11 cellular contexts compared by ENCODE assay signal in genomic region chr22:24289138-24289537, GRCh38. TPM values are rescaled to one million over a fixed set of nuclear protein-coding genes. Genes with fewer than 3 reads are reported as not detected.
DNase-seq lines count a peak whose midpoint lies in the region; ATAC-seq, FAIRE-seq and TF ChIP-seq lines count a peak whose summit lies in the region.
"Had no signal": no experiment of that assay in that cellular context is flagged by ENCODE, and none has a peak within 500 bp of the region (broad histone marks: within the 10 kb centered on the region; RNA-seq: fewer than 3 reads in every experiment).

No MANE protein-coding gene starts in this region.

- H3K27ac Mint-ChIP-seq in activated CD8-positive, alpha-beta T cell treated with anti-CD3 and anti-CD28 coated beads, Interleukin-2, amount 10 ng/mL, durations not matched to agents 7 days and 5 days, result no peak overlapping the region
- H3K27ac Mint-ChIP-seq: stimulated activated naive B cell treated with anti-CD40 and anti-IgM and Interleukin-4, amounts not matched to agents 10 μg/mL and 1 μg/mL and 100 μg/mL, for 72 hours had no signal

- H3K9me3 Mint-ChIP-seq in activated CD8-positive, alpha-beta T cell treated with anti-CD3 and anti-CD28 coated beads, Interleukin-2, amount 10 ng/mL, durations not matched to agents 7 days and 5 days (ENCODE audit: insufficient read depth), result no peaks in the 10 kb centered on the region
- H3K9me3 Mint-ChIP-seq: stimulated activated naive B cell treated with anti-CD40 and anti-IgM and Interleukin-4, amounts not matched to agents 10 μg/mL and 1 μg/mL and 100 μg/mL, for 72 hours had no signal

- no peak for ATAC-seq in K562
- ATAC-seq in GM18909 (IDR thresholded peaks at IDR 0.05; ENCODE audit: poor library complexity, unreplicated experiment), result no peak
- ATAC-seq in activated CD8-positive, alpha-beta T cell treated with anti-CD3 and anti-CD28 coated beads, Interleukin-2, amount 10 ng/mL, durations not matched to agents 7 days and 5 days, result no peak

- H3K27me3 Mint-ChIP-seq in activated CD8-positive, alpha-beta T cell treated with anti-CD3 and anti-CD28 coated beads, Interleukin-2, amount 10 ng/mL, durations not matched to agents 7 days and 5 days (ENCODE audit: low read depth), result no peaks in the 10 kb centered on the region
- H3K27me3 Mint-ChIP-seq: stimulated activated naive B cell treated with anti-CD40 and anti-IgM and Interleukin-4, amounts not matched to agents 10 μg/mL and 1 μg/mL and 100 μg/mL, for 72 hours had no signal

- H3K36me3 ChIP-seq in K562 (ENCODE audit: control insufficient read depth, insufficient read depth, low read length) (no peaks in the 10 kb centered on the region), stomach (no peaks in the 10 kb centered on the region)

- no peaks in the 10 kb centered on the region for H3K9me1 ChIP-seq in K562 (ENCODE audit: control insufficient read depth, insufficient read depth, low read length)

- no peak for TF ChIP-seq RAD21 in K562 (CRISPR knock-in tag; conservative IDR thresholded peaks at IDR 0.05 in 1 of 2, IDR thresholded peaks at IDR 0.05 in 1 of 2)

- H3K4me1 ChIP-seq in K562 (replicated peaks in 1 of 2; ENCODE audit: control insufficient read depth in 2 of 2, insufficient read depth in 2 of 2, low read length in 2 of 2) (peaks cover 0 to 24% of the 10 kb centered on the region in 2 experiments; a peak in 3 of 5 replicates), stomach (peaks cover 18 to 81% (median 51%) of the 10 kb centered on the region in 4 donors)

- WGBS in K562 (ENCODE audit: insufficient coverage, low coverage, missing lambda C conversion rate), result 31% methylated on average over 4 of the region's 4 CpGs
- 16 to 35% (median 20%) methylated on average over 4 of the region's 4 CpGs for WGBS in stomach, 5 donors

- H3K4me3 ChIP-seq in K562 (no peak overlapping the region), stomach (no peak overlapping the region)

- in situ Hi-C loops in K562 (cut with MboI), result no loop called here

- FAIRE-seq in H54 (lab: Jason Lieb, UNC) (peak; percentile 70), K562 (lab: Jason Lieb, UNC) (no peak)

- H3K79me2 ChIP-seq in K562 (ENCODE audit: control insufficient read depth, insufficient read depth, low read length), result peaks cover 57% of the 10 kb centered on the region

- H3K4me2 ChIP-seq in K562 (ENCODE audit: insufficient read depth, low read length), result no peak overlapping the region

- CTCF ChIA-PET in K562 (lab: Yijun Ruan, JAX; ENCODE audit: low intra/inter-chr PET ratio), result no interaction called here
- CTCF ChIA-PET in activated CD8-positive, alpha-beta T cell treated with anti-CD3 and anti-CD28 coated beads, Interleukin-2, amount 10 ng/mL, durations not matched to agents 7 days and 5 days (lab: Charles Lee), result interaction anchor here (1.2 to 1.9 kb wide), 5 partner anchors 13 to 232 kb away, joined by 3 to 4 read pairs (median 3); no protein-coding TSS in a partner anchor

- TF ChIP-seq CTCF in K562 (IDR thresholded peaks at IDR 0.05 in 2 of 3, conservative IDR thresholded peaks at IDR 0.05 in 1 of 3; ENCODE audit: insufficient read depth in 2 of 3, low read depth in 1 of 3, low read length in 3 of 3) (no peak), stomach (IDR thresholded peaks at IDR 0.05) (no peak)

- H3K4me3 Mint-ChIP-seq in activated CD8-positive, alpha-beta T cell treated with anti-CD3 and anti-CD28 coated beads, Interleukin-2, amount 10 ng/mL, durations not matched to agents 7 days and 5 days, result no peak overlapping the region
- H3K4me3 Mint-ChIP-seq: stimulated activated naive B cell treated with anti-CD40 and anti-IgM and Interleukin-4, amounts not matched to agents 10 μg/mL and 1 μg/mL and 100 μg/mL, for 72 hours had no signal

- no peaks in the 10 kb centered on the region for H3K9me3 ChIP-seq in K562 (replicated peaks; ENCODE audit: control insufficient read depth, insufficient read depth, low read depth, low read length)
- no peaks in the 10 kb centered on the region for H3K9me3 ChIP-seq in stomach

- no peaks in the 10 kb centered on the region for H3K27me3 ChIP-seq in K562 (ENCODE audit: control insufficient read depth in 2 of 2, insufficient read depth in 2 of 2, low read length in 2 of 2)
- no peaks in the 10 kb centered on the region for H3K27me3 ChIP-seq in stomach

- no peak overlapping the region for H3K9ac ChIP-seq in K562 (ENCODE audit: insufficient read depth in 1 of 2, low read depth in 2 of 2, low read length in 2 of 2)

- TF ChIP-seq POLR2A in H54 (IDR thresholded peaks at IDR 0.05; ENCODE audit: low read depth, low read length) (no peak), K562 (conservative IDR thresholded peaks at IDR 0.05) (no peak), stomach (IDR thresholded peaks at IDR 0.05) (no peak)

- intact Hi-C loops in K562 (cut with micrococcal nuclease) (no loop called here), stomach (cut with DNase I; ENCODE audit: low total_unique reads) (no loop called here)

- H2AFZ ChIP-seq in K562 (ENCODE audit: low read depth, low read length), result no peak overlapping the region

- peak; percentile 17 for DNase-seq in H54 (ENCODE audit: insufficient read length, low spot score)
- no peak for DNase-seq in K562 (ENCODE audit: extremely low read depth in 1 of 4, low spot score in 3 of 4)
- DNase-seq in hepatic stellate cell (ENCODE audit: low spot score), result peak; percentile 72
- no peak for DNase-seq in stomach
- DNase-seq in NCI-H510A (lab: John Stamatoyannopoulos, UW), result no peak
- DNase-seq in activated CD8-positive, alpha-beta T cell treated with anti-CD3 and anti-CD28 coated beads, Interleukin-2, amount 10 ng/mL, durations not matched to agents 7 days and 5 days, result no peak
- no peak for DNase-seq in DMS79 treated with DMSO at 0.1 percent for 48 hours (lab: John Stamatoyannopoulos, UW)
- DNase-seq: effector CD4-positive, alpha-beta T cell; GF-D8; stimulated activated naive B cell treated with anti-CD40 and anti-IgM and Interleukin-4, amounts not matched to agents 10 μg/mL and 1 μg/mL and 100 μg/mL, for 72 hours had no signal

- TF ChIP-seq EP300 in K562 (IDR thresholded peaks at IDR 0.05; ENCODE audit: low read length) (no peak), stomach (IDR thresholded peaks at IDR 0.05) (no peak)

- peaks cover 28% of the 10 kb centered on the region for H3K4me1 Mint-ChIP-seq in activated CD8-positive, alpha-beta T cell treated with anti-CD3 and anti-CD28 coated beads, Interleukin-2, amount 10 ng/mL, durations not matched to agents 7 days and 5 days (ENCODE audit: low read depth)

- peaks cover 6% of the 10 kb centered on the region for H3K36me3 Mint-ChIP-seq in activated CD8-positive, alpha-beta T cell treated with anti-CD3 and anti-CD28 coated beads, Interleukin-2, amount 10 ng/mL, durations not matched to agents 7 days and 5 days (ENCODE audit: low read depth)

- H3K27ac ChIP-seq in K562 (ENCODE audit: extremely low read depth, low read depth, low read length) (peak overlapping the region; percentile 23; the same call in 1 of the 3 replicates), stomach (peak overlapping the region in 4 of 5 donors; percentile 54 to 71 (median 62))

- POLR2A ChIA-PET in K562 (lab: Yijun Ruan, JAX), result no interaction called here
- POLR2A ChIA-PET in activated CD8-positive, alpha-beta T cell treated with anti-CD3 and anti-CD28 coated beads, Interleukin-2, amount 10 ng/mL, durations not matched to agents 7 days and 5 days (lab: Charles Lee), result no interaction called here

- BruUV-seq in K562 (replicated peaks; lab: Mats Ljungman, UMichigan), result no TSS peak

- H4K20me1 ChIP-seq in K562 (replicated peaks; ENCODE audit: control insufficient read depth, insufficient read depth, low read length), result no peaks in the 10 kb centered on the region

RNA-seq across cellular contexts. Expression of gene SPECC1L, which starts 18.5 kb away (rescaled TPM):
- total RNA-seq in K562 (2011; cell fraction: chromatin; rRNA removed; ENCODE audit: low replicate concordance), result 26.8 and 55.2 TPM in 2 replicates
- 14.2 and 18.8 TPM in 2 replicates for total RNA-seq in K562 (2011; cell fraction: nucleolus; rRNA removed)
- total RNA-seq in K562 (2011; cell fraction: nucleoplasm; rRNA removed), result 20.5 and 27.3 TPM in 2 replicates
- 11.5 and 15.4 TPM in 2 replicates for total RNA-seq in K562 (2014; rRNA removed)
- 17.6 and 19.4 TPM in 2 replicates for total RNA-seq in K562 (2014; rRNA removed; fragmentation: Illumina TruSeq; extraction: Trizol)
- total RNA-seq in K562 (2015; rRNA removed; fragmentation: Illumina TruSeq; extraction: Trizol), result 19.2 and 20.3 TPM in 2 replicates
- total RNA-seq in K562 (2021), result 26.0 and 27.9 TPM in 2 replicates
- polyA plus RNA-seq in K562 (2011; rRNA removed), result 13.0 and 15.8 TPM in 2 replicates
- polyA plus RNA-seq in K562 (2011; cell fraction: cytosol; rRNA removed), result 9.1 and 9.5 TPM in 2 replicates
- polyA plus RNA-seq in K562 (2011; cell fraction: nucleus; rRNA removed), result 15.3 and 16.7 TPM in 2 replicates
- 11.1 and 12.7 TPM in 2 replicates for polyA plus RNA-seq in K562 (2012)
- polyA plus RNA-seq in K562 (2014; fragmentation: Illumina TruSeq; extraction: Trizol), result 11.7 and 14.5 TPM in 2 replicates
- 1 to 10 TPM; 1.4 to 2.6 TPM for polyA plus RNA-seq in K562 (2014; fragmentation: Nextera tagmentation; extraction: Ambion mirVana)
- polyA plus RNA-seq in K562 (2014; rRNA removed), result 9.1 and 9.8 TPM in 2 replicates
- 35.3 and 44.3 TPM in 2 replicates for polyA minus RNA-seq in K562 (2011; rRNA and poly(A)+ RNA removed)
- 14.5 and 16.0 TPM in 2 replicates for polyA minus RNA-seq in K562 (2011; cell fraction: cytosol; rRNA and poly(A)+ RNA removed)
- polyA minus RNA-seq in K562 (2011; cell fraction: nucleus; rRNA and poly(A)+ RNA removed), result 11.0 and 24.5 TPM in 2 replicates
- total RNA-seq in stomach, result 10 to 100 TPM; 19.0 to 53.1 (median 32.7) TPM
- polyA plus RNA-seq in stomach, result 1 to 10 TPM; 6.0 to 8.5 (median 6.1) TPM
- 10 to 100 TPM; 57.6 to 59.7 TPM for total RNA-seq in activated CD8-positive, alpha-beta T cell treated with anti-CD3 and anti-CD28 coated beads, Interleukin-2, amount 10 ng/mL, durations not matched to agents 7 days and 5 days

RNA-seq across cellular contexts. Expression of gene GGT5, which starts 44.3 kb away (rescaled TPM):
- 0.84 and 2.9 TPM in 2 replicates for total RNA-seq in K562 (2011; cell fraction: chromatin; rRNA removed; ENCODE audit: low replicate concordance)
- 0.26 and 1.3 TPM in 2 replicates for total RNA-seq in K562 (2011; cell fraction: nucleolus; rRNA removed)
- 0.44 and 0.84 TPM in 2 replicates for total RNA-seq in K562 (2011; cell fraction: nucleoplasm; rRNA removed)
- 0.16 TPM in 1 of 2 replicates, not detected in the other for total RNA-seq in K562 (2014; rRNA removed)
- not detected in 2 replicates for total RNA-seq in K562 (2014; rRNA removed; fragmentation: Illumina TruSeq; extraction: Trizol)
- 0.19 and 0.69 TPM in 2 replicates for total RNA-seq in K562 (2015; rRNA removed; fragmentation: Illumina TruSeq; extraction: Trizol)
- total RNA-seq in K562 (2021), result 0.18 and 0.81 TPM in 2 replicates
- 0.07 and 0.26 TPM in 2 replicates for polyA plus RNA-seq in K562 (2011; rRNA removed)
- polyA plus RNA-seq in K562 (2011; cell fraction: cytosol; rRNA removed), result 0.40 and 3.1 TPM in 2 replicates
- polyA plus RNA-seq in K562 (2011; cell fraction: nucleus; rRNA removed), result 3.7 and 14.6 TPM in 2 replicates
- polyA plus RNA-seq in K562 (2012), result 1.4 and 2.3 TPM in 2 replicates
- 0.46 and 0.58 TPM in 2 replicates for polyA plus RNA-seq in K562 (2014; fragmentation: Illumina TruSeq; extraction: Trizol)
- not detected for polyA plus RNA-seq in K562 (2014; fragmentation: Nextera tagmentation; extraction: Ambion mirVana)
- polyA plus RNA-seq in K562 (2014; rRNA removed), result 0.17 and 0.46 TPM in 2 replicates
- 0.42 TPM in 1 of 2 replicates, not detected in the other for polyA minus RNA-seq in K562 (2011; rRNA and poly(A)+ RNA removed)
- not detected in 2 replicates for polyA minus RNA-seq in K562 (2011; cell fraction: cytosol; rRNA and poly(A)+ RNA removed)
- polyA minus RNA-seq in K562 (2011; cell fraction: nucleus; rRNA and poly(A)+ RNA removed), result 0.54 and 0.67 TPM in 2 replicates
- total RNA-seq in stomach, result 10 to 100 TPM in 4 of 5 donors, 1 to 10 TPM in 1; 9.9 to 48.8 (median 29.0) TPM
- 10 to 100 TPM; 17.0 to 22.6 (median 18.2) TPM for polyA plus RNA-seq in stomach
- total RNA-seq in activated CD8-positive, alpha-beta T cell treated with anti-CD3 and anti-CD28 coated beads, Interleukin-2, amount 10 ng/mL, durations not matched to agents 7 days and 5 days, result under 1 TPM; 0.29 to 0.44 TPM

Comparison
In these comparisons a context has a peak if more than half of its experiments do, and no peak if none do; other contexts are left out.
1. DNase-seq: peak in H54 (single experiment) and hepatic stellate cell (single experiment); none in K562 (0 of 4), stomach (single experiment), NCI-H510A (single experiment), activated CD8-positive, alpha-beta T cell treated with anti-CD3 and anti-CD28 coated beads, Interleukin-2, amount 10 ng/mL, durations not matched to agents 7 days and 5 days (single experiment) and DMS79 treated with DMSO at 0.1 percent for 48 hours (single experiment).